15 cellular contexts compared by ENCODE assay signal in genomic region chr15:95458736-95459135, GRCh38.
A peak's percentile ranks its signal among the peaks of the same experiment; 100 is the strongest.
DNase-seq lines count a peak whose midpoint lies in the region; ATAC-seq, FAIRE-seq and TF ChIP-seq lines count a peak whose summit lies in the region.
"Had no signal": no experiment of that assay in that cellular context is flagged by ENCODE, and none has a peak within 500 bp of the region (broad histone marks: within the 10 kb centered on the region; RNA-seq: fewer than 3 reads in every experiment).

No MANE protein-coding gene starts in this region.

- no peak for TF ChIP-seq POLR2A in heart left ventricle (IDR thresholded peaks at IDR 0.05)

- WGBS in heart left ventricle, 4 donors = 36 to 58% (median 38%) methylated on average over 2 of the region's 2 CpGs

- peak overlapping the region; percentile 8 to 73 (median 54) for H3K27ac ChIP-seq in heart left ventricle
- peak overlapping the region; percentile 61 for H3K27ac ChIP-seq in tibial artery
- H3K27ac ChIP-seq: GM23248 had no signal

- H3K4me1 Mint-ChIP-seq in nephron progenitor cell = peaks cover 71% of the 10 kb centered on the region

- ATAC-seq in heart left ventricle = peak in 2 of 4 donors; percentile 78 to 85
- ATAC-seq: CD8-positive, alpha-beta T cell; K562 had no signal

- peak; percentile 67 for FAIRE-seq in endometrium (lab: Jason Lieb, UNC)
- FAIRE-seq: K562 had no signal

- DNase-seq in heart left ventricle (peak in 1 of 5 donors; percentile 29), nephron progenitor cell (no peak), tibial artery (no peak), MG63 (no peak), NCI-H524 treated with DMSO at 0.1 percent for 48 hours (lab: John Stamatoyannopoulos, UW) (no peak), G401 (ENCODE audit: low spot score) (no peak)
- DNase-seq: CD8-positive, alpha-beta T cell; HFFc6; NCI-H1092; NCI-H1694 treated with DMSO at 0.1 percent for 48 hours; NCI-H2171; NCI-H510A treated with DMSO at 0.1 percent for 48 hours had no signal

- H3K9me3 ChIP-seq in heart left ventricle (no peaks in the 10 kb centered on the region), tibial artery (no peaks in the 10 kb centered on the region), MG63 (no peaks in the 10 kb centered on the region)

- no peaks in the 10 kb centered on the region for H3K36me3 Mint-ChIP-seq in nephron progenitor cell (ENCODE audit: low read depth)
- H3K36me3 Mint-ChIP-seq: CD8-positive, alpha-beta T cell had no signal

- H3K36me3 ChIP-seq in heart left ventricle = no peaks in the 10 kb centered on the region
- no peaks in the 10 kb centered on the region for H3K36me3 ChIP-seq in tibial artery
- H3K36me3 ChIP-seq in MG63 = no peaks in the 10 kb centered on the region

- H3K4me3 ChIP-seq in heart left ventricle (no peak overlapping the region), tibial artery (no peak overlapping the region), MG63 (no peak overlapping the region)
- H3K4me3 ChIP-seq: GM23248, K562 had no signal

- no peaks in the 10 kb centered on the region for H3K27me3 Mint-ChIP-seq in nephron progenitor cell (ENCODE audit: low read depth, poor library complexity)

- H3K9me3 Mint-ChIP-seq in nephron progenitor cell = no peaks in the 10 kb centered on the region
- H3K9me3 Mint-ChIP-seq: CD8-positive, alpha-beta T cell; HFFc6 had no signal

- TF ChIP-seq CTCF in heart left ventricle (IDR thresholded peaks at IDR 0.05) (peak in 2 of 12 donors; percentile 14 to 16), nephron progenitor cell (IDR thresholded peaks at IDR 0.05) (no peak), tibial artery (IDR thresholded peaks at IDR 0.05) (no peak)

- H3K27me3 ChIP-seq in heart left ventricle (no peaks in the 10 kb centered on the region), tibial artery (no peaks in the 10 kb centered on the region), MG63 (no peaks in the 10 kb centered on the region)

- H3K4me3 Mint-ChIP-seq in nephron progenitor cell = peak overlapping the region; percentile 10
- H3K4me3 Mint-ChIP-seq: CD8-positive, alpha-beta T cell; HFFc6 had no signal

- in situ Hi-C loops in G401 (cut with HindIII; ENCODE audit: low sequenced_read_pairs) = no loop called here

- H3K27ac Mint-ChIP-seq in nephron progenitor cell = peak overlapping the region; percentile 3
- H3K27ac Mint-ChIP-seq: CD8-positive, alpha-beta T cell; HFFc6 had no signal

- H3K4me1 ChIP-seq in heart left ventricle (peaks cover 0 to 32% (median 13%) of the 10 kb centered on the region in 12 donors), tibial artery (peaks cover 0 to 40% (median 16%) of the 10 kb centered on the region in 4 donors)

- intact Hi-C loops in heart left ventricle (cut with DNase I) (loop anchor here in 3 of 10 donors (10.0 kb wide), 4 partner anchors 134 to 866 kb away; no protein-coding TSS in a partner anchor), tibial artery (cut with DNase I; ENCODE audit: low total_unique reads) (no loop called here)
